23 cellular contexts compared by ENCODE assay signal in the genomic region with DNA sequence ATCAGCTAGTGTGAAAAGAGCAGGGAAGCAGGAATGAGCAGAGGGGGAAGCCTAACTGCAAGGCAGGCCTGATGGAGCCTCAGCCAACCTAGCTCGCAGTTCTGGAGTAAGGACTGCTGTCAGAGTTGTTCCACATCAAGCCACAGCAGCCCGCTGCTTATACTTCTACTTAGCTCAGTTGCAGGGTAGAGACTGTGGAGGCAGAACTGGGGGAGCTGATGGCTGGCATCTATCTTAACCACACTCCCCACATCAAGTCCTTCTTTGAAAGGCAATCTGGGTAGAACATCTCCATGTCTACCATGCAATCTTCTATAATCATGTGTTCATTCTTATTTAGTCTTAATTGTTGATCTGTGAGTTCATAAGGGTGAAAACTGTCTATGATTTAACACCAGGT.
"Had no signal": no experiment of that assay in that cellular context is flagged by ENCODE, and none has a peak within 500 bp of the region (broad histone marks: within the 10 kb centered on the region; RNA-seq: fewer than 3 reads in every experiment).

No MANE protein-coding gene starts in this region.

- DNase-seq: activated CD4-positive, CD25-positive, alpha-beta regulatory T cell treated with anti-CD3 and anti-CD28 coated beads, Interleukin-2, amount 50 U/mL, for 72 hours; activated CD8-positive, alpha-beta memory T cell treated with anti-CD3 and anti-CD28 coated beads, Interleukin-2, amount 50 U/mL, for 4 hours; activated gamma-delta T cell treated with Interleukin-2 at 50 U/mL for 16 hours; activated T-cell treated with anti-CD3 and anti-CD28 coated beads, Interleukin-2, amount 50 U/mL, for 1 hour; amygdala; cortex of kidney; effector memory CD8-positive, alpha-beta T cell; erythroblast; gastrocnemius medialis; glutamatergic neuron; islet precursor cell; left ventricle myocardium superior; mucosa of descending colon; nephron progenitor cell; ovary; stimulated activated CD4-positive, alpha-beta T cell treated with anti-CD3 and anti-CD28 coated beads, Interleukin-1b, Interleukin-23, amount 100 ng/mL, for 48 hours; stimulated activated naive B cell treated with anti-CD40 and anti-IgM and Interleukin-4, amounts not matched to agents 10 μg/mL and 1 μg/mL and 100 μg/mL, for 72 hours had no signal

- ATAC-seq: activated T-helper 17 cell treated with anti-CD3 and anti-CD28 coated beads, Interleukin-2, amount 50 U/mL, for 72 hours; effector memory CD8-positive, alpha-beta T cell; left ventricle myocardium superior; mucosa of descending colon; SK-N-SH treated with all-trans-retinoic acid at 6 μM for 48 hours; stimulated activated naive B cell treated with anti-CD40 and anti-IgM and Interleukin-4, amounts not matched to agents 10 μg/mL and 1 μg/mL and 100 μg/mL, for 72 hours had no signal

- H3K27me3 ChIP-seq: gastrocnemius medialis, hepatocyte, ovary, tibial nerve had no signal

- H3K4me3 Mint-ChIP-seq: activated T-helper 17 cell treated with anti-CD3 and anti-CD28 coated beads, Interleukin-2, amount 50 U/mL, for 72 hours; effector memory CD8-positive, alpha-beta T cell; nephron progenitor cell; stimulated activated naive B cell treated with anti-CD40 and anti-IgM and Interleukin-4, amounts not matched to agents 10 μg/mL and 1 μg/mL and 100 μg/mL, for 72 hours had no signal

- H3K9me3 ChIP-seq: gastrocnemius medialis, mucosa of descending colon, ovary, prostate gland, tibial nerve had no signal

- H3K27ac Mint-ChIP-seq: activated T-helper 17 cell treated with anti-CD3 and anti-CD28 coated beads, Interleukin-2, amount 50 U/mL, for 72 hours; nephron progenitor cell; stimulated activated naive B cell treated with anti-CD40 and anti-IgM and Interleukin-4, amounts not matched to agents 10 μg/mL and 1 μg/mL and 100 μg/mL, for 72 hours had no signal

- H3K27me3 Mint-ChIP-seq: activated T-helper 17 cell treated with anti-CD3 and anti-CD28 coated beads, Interleukin-2, amount 50 U/mL, for 72 hours; effector memory CD8-positive, alpha-beta T cell; stimulated activated naive B cell treated with anti-CD40 and anti-IgM and Interleukin-4, amounts not matched to agents 10 μg/mL and 1 μg/mL and 100 μg/mL, for 72 hours had no signal

- H3K27ac ChIP-seq: hepatocyte, ovary, prostate gland, tibial nerve had no signal

- H3K4me1 ChIP-seq: prostate gland, tibial nerve had no signal

- H3K4me1 Mint-ChIP-seq: activated T-helper 17 cell treated with anti-CD3 and anti-CD28 coated beads, Interleukin-2, amount 50 U/mL, for 72 hours; nephron progenitor cell; stimulated activated naive B cell treated with anti-CD40 and anti-IgM and Interleukin-4, amounts not matched to agents 10 μg/mL and 1 μg/mL and 100 μg/mL, for 72 hours had no signal

- H3K9me3 Mint-ChIP-seq: activated T-helper 17 cell treated with anti-CD3 and anti-CD28 coated beads, Interleukin-2, amount 50 U/mL, for 72 hours; effector memory CD8-positive, alpha-beta T cell; nephron progenitor cell; stimulated activated naive B cell treated with anti-CD40 and anti-IgM and Interleukin-4, amounts not matched to agents 10 μg/mL and 1 μg/mL and 100 μg/mL, for 72 hours had no signal

- H3K4me3 ChIP-seq: gastrocnemius medialis, hepatocyte, mucosa of descending colon, ovary, prostate gland, smooth muscle cell, tibial nerve had no signal

- H3K36me3 ChIP-seq: gastrocnemius medialis, ovary, prostate gland had no signal
